Comparison of ENCODE assay signal across 9 cellular contexts in the genomic region with DNA sequence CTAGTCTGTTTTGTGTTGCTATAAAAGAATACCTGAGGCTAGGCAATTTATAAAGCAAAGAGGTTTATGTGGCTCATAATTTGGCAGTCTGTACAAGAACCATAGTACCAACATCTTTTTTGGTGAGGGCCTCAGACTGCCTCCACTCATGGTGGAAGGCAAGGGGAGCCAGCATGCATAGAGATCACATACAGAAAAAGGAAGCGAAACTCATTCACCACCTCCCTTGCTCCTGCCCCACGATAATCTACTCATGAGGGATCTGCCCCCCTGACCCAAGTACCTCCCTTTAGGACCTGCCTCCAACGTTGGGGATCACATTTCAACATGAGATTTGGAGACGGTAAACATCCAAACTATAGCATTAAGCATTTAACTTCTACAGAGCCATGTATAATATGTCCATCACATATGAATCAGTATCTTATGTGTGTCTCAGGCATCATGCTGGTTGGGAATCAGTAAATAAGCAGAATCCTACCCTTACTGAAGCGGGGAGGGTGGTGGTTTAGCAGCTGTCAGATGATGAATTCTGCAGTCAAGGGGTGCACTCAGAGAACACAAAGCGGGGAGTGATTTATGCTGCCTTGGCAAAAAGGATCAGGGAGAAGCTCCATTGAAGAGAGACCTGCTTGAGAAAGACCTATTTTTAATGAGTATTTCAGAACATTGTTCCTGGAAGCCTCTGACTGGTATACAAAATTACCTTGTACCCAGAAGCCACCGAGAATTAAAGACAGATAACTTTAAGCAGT. TPM values are rescaled to one million over a fixed set of nuclear protein-coding genes. Genes with fewer than 3 reads are reported as not detected.
DNase-seq lines count a peak whose midpoint lies in the region; ATAC-seq and TF ChIP-seq lines count a peak whose summit lies in the region.
"Had no signal": no experiment of that assay in that cellular context is flagged by ENCODE, and none has a peak within 500 bp of the region (broad histone marks: within the 10 kb centered on the region; RNA-seq: fewer than 3 reads in every experiment).

No MANE protein-coding gene starts in this region.

- intact Hi-C loops in left lung (cut with DNase I), result no loop called here

- TF ChIP-seq CTCF in left lung (IDR thresholded peaks at IDR 0.05), result no peak

- no peaks in the 10 kb centered on the region for H4K20me1 ChIP-seq in GM23248 (ENCODE audit: insufficient read depth)

- peaks cover 20% of the 10 kb centered on the region for H3K79me2 ChIP-seq in GM23248 (ENCODE audit: insufficient read depth)

- H3F3A ChIP-seq in GM23248 (ENCODE audit: insufficient read depth), result peaks cover 69% of the 10 kb centered on the region

- DNase-seq in GM23248 (no peak), left lung (no peak), cerebellar nuclear complex (lab: John Stamatoyannopoulos, UW) (no peak), CD1c-positive myeloid dendritic cell (ENCODE audit: extremely low spot score) (no peak), NCI-H345 (lab: John Stamatoyannopoulos, UW) (no peak), hippocampal formation (lab: John Stamatoyannopoulos, UW) (no peak)
- DNase-seq: mesendoderm had no signal

- H2AFZ ChIP-seq in GM23248, result no peak overlapping the region

- H3K9me2 ChIP-seq in GM23248 (ENCODE audit: insufficient read depth), result no peaks in the 10 kb centered on the region

- WGBS in GM23248 (ENCODE audit: low coverage in 1 of 2, low lambda C conversion rate in 2 of 2, missing lambda C conversion rate in 2 of 2), 2 experiments, result 77 to 81% methylated on average over 7 of the region's 7 CpGs

- H3K4me3 ChIP-seq in GM23248, result no peak overlapping the region
- H3K4me3 ChIP-seq in left lung, result no peak overlapping the region

- ATAC-seq in GM18907 (IDR thresholded peaks at IDR 0.05; ENCODE audit: unreplicated experiment) (peak; percentile 94), HG03521 (IDR thresholded peaks at IDR 0.05; ENCODE audit: unreplicated experiment) (peak; percentile 67), left lung (peak; percentile 9)

- H3K9ac ChIP-seq in GM23248, result no peak overlapping the region

- H3K36me3 ChIP-seq in GM23248 (ENCODE audit: low read depth) (peaks cover 70% of the 10 kb centered on the region), left lung (peaks cover 12 to 98% of the 10 kb centered on the region in 2 donors)

- no peaks in the 10 kb centered on the region for H3K27me3 ChIP-seq in GM23248 (replicated peaks; ENCODE audit: insufficient read depth)
- no peaks in the 10 kb centered on the region for H3K27me3 ChIP-seq in left lung

- H3K4me1 ChIP-seq in GM23248 (ENCODE audit: insufficient read depth), result peaks cover 32% of the 10 kb centered on the region
- H3K4me1 ChIP-seq in left lung, result no peaks in the 10 kb centered on the region

- in situ Hi-C loops in GM23248 (cut with MboI), result no loop called here

- H3K9me3 ChIP-seq in GM23248 (ENCODE audit: low read depth), result no peaks in the 10 kb centered on the region
- no peaks in the 10 kb centered on the region for H3K9me3 ChIP-seq in left lung

- H3K4me2 ChIP-seq in GM23248 (ENCODE audit: unreplicated experiment), result peak overlapping the region; percentile 33

- H3K27ac ChIP-seq in GM23248, result peak overlapping the region; percentile 79
- no peak overlapping the region for H3K27ac ChIP-seq in left lung

RNA-seq across cellular contexts. Expression of gene HMGXB3, which starts 34.8 kb away (rescaled TPM):
- 32.1 and 46.5 TPM in 2 replicates for total RNA-seq in GM23248 (2014; rRNA removed; shearing (Covaris generic))
- polyA plus RNA-seq in GM23248 (2016; fragmentation: Nextera tagmentation; extraction: Ambion mirVana), result 11.9 and 13.6 TPM in 2 replicates
- total RNA-seq in left lung, result 10 to 100 TPM; 27.5 to 37.1 TPM

RNA-seq across cellular contexts. Expression of gene TIGD6, which starts 34.9 kb away (rescaled TPM):
- total RNA-seq in GM23248 (2014; rRNA removed; shearing (Covaris generic)), result 4.8 and 5.3 TPM in 2 replicates
- 4.5 and 4.6 TPM in 2 replicates for polyA plus RNA-seq in GM23248 (2016; fragmentation: Nextera tagmentation; extraction: Ambion mirVana)
- 1 to 10 TPM; 4.1 to 5.8 TPM for total RNA-seq in left lung

RNA-seq across cellular contexts. Expression of gene CSF1R, which starts 51.0 kb away (rescaled TPM):
- total RNA-seq in GM23248 (2014; rRNA removed; shearing (Covaris generic)), result 0.63 TPM in 1 of 2 replicates, not detected in the other
- polyA plus RNA-seq in GM23248 (2016; fragmentation: Nextera tagmentation; extraction: Ambion mirVana), result 0.48 and 0.56 TPM in 2 replicates
- 10 to 100 TPM; 52.8 to 93.1 TPM for total RNA-seq in left lung

Comparison
In these comparisons a context has a peak if more than half of its experiments do, and no peak if none do; other contexts are left out.
1. ATAC-seq: peak in every context shown above with its lines; median percentile 94 in GM18907; 67 in HG03521; 9 in left lung.
2. RNA of gene CSF1R, which starts 51.0 kb away (total RNA-seq): 52.8 to 93.1 TPM in left lung; 0.63 TPM in GM23248; every median in the first group is over 10 times any median in the second.